ENCODE assay signal across 8 cellular contexts in genomic region chr7:93148135-93148534, GRCh38. TPM values are rescaled to one million over a fixed set of nuclear protein-coding genes. Genes with fewer than 3 reads are reported as not detected.
DNase-seq lines count a peak whose midpoint lies in the region; ATAC-seq and TF ChIP-seq lines count a peak whose summit lies in the region.

Gene SAMD9L, minus strand, starts transcription at chr7:93148385. Its CDS starts 12,414 bp downstream, at chr7:93135971.

- H3K27me3 Mint-ChIP-seq in CD8-positive, alpha-beta memory T cell, result no peaks in the 10 kb centered on the region

- H3K36me3 ChIP-seq in CD8-positive, alpha-beta memory T cell (ENCODE audit: insufficient read depth, low read length), result peaks cover 18% of the 10 kb centered on the region
- H3K36me3 ChIP-seq in Karpas-422 (ENCODE audit: insufficient read depth, low read length), result no peaks in the 10 kb centered on the region
- H3K36me3 ChIP-seq in adipocyte (ENCODE audit: control insufficient read depth, insufficient read depth, low read length, severe bottlenecking), result peaks cover 16% of the 10 kb centered on the region
- H3K36me3 ChIP-seq in right lobe of liver, result peaks cover 0 to 5% (median 0%) of the 10 kb centered on the region in 4 donors
- peaks cover 7 to 23% (median 10%) of the 10 kb centered on the region in 4 donors for H3K36me3 ChIP-seq in upper lobe of left lung

- TF ChIP-seq POLR2A in right lobe of liver (IDR thresholded peaks at IDR 0.05), result no peak
- peak in 1 of 4 donors; percentile 18 for TF ChIP-seq POLR2A in upper lobe of left lung (IDR thresholded peaks at IDR 0.05)

- no peaks in the 10 kb centered on the region for H3K9me3 ChIP-seq in CD8-positive, alpha-beta memory T cell (ENCODE audit: low read length)
- no peaks in the 10 kb centered on the region for H3K9me3 ChIP-seq in Karpas-422 (ENCODE audit: low read length)
- H3K9me3 ChIP-seq in adipocyte (ENCODE audit: control insufficient read depth, low read length), result no peaks in the 10 kb centered on the region
- H3K9me3 ChIP-seq in right lobe of liver, result no peaks in the 10 kb centered on the region
- H3K9me3 ChIP-seq in upper lobe of left lung, result no peaks in the 10 kb centered on the region

- peak in 2 of 5 donors; percentile 12 to 15 for DNase-seq in CD8-positive, alpha-beta memory T cell
- peak; percentile 65 for DNase-seq in Karpas-422
- peak; percentile 51 for DNase-seq in adipocyte (ENCODE audit: low read depth)
- DNase-seq in right lobe of liver, result no peak
- no peak for DNase-seq in upper lobe of left lung
- DNase-seq in NCI-H446 (lab: John Stamatoyannopoulos, UW), result no peak
- DNase-seq in head of caudate nucleus, result no peak

- ATAC-seq in GM21360 (IDR thresholded peaks at IDR 0.05; ENCODE audit: unreplicated experiment) (peak; percentile 52), right lobe of liver (peak; percentile 42 to 73 (median 68)), upper lobe of left lung (ENCODE audit: low FRiP score in 2 of 2) (peak in 1 of 2 donors; percentile 68)

- H3K27me3 ChIP-seq in CD8-positive, alpha-beta memory T cell (ENCODE audit: insufficient read depth, low read length, poor library complexity, severe bottlenecking), result no peaks in the 10 kb centered on the region
- H3K27me3 ChIP-seq in Karpas-422 (ENCODE audit: low read length), result no peaks in the 10 kb centered on the region
- no peaks in the 10 kb centered on the region for H3K27me3 ChIP-seq in adipocyte (replicated peaks; ENCODE audit: control insufficient read depth, insufficient read depth, low read length)
- H3K27me3 ChIP-seq in right lobe of liver, result no peaks in the 10 kb centered on the region
- no peaks in the 10 kb centered on the region for H3K27me3 ChIP-seq in upper lobe of left lung

- H3K36me3 Mint-ChIP-seq in CD8-positive, alpha-beta memory T cell, result peaks cover 17 to 22% (median 17%) of the 10 kb centered on the region in 3 donors

- peak within 1 kb of the TSS; percentile 98 for H2AFZ ChIP-seq in Karpas-422 (ENCODE audit: low read length)

- peak within 1 kb of the TSS; percentile 7 for H3K27ac ChIP-seq in CD8-positive, alpha-beta memory T cell (ENCODE audit: low read depth, low read length)
- peak within 1 kb of the TSS; percentile 60 for H3K27ac ChIP-seq in Karpas-422 (ENCODE audit: low read length)
- peak within 1 kb of the TSS; percentile 11 to 67 (median 54) for H3K27ac ChIP-seq in right lobe of liver
- peak within 1 kb of the TSS; percentile 37 to 83 (median 74) for H3K27ac ChIP-seq in upper lobe of left lung

- TF ChIP-seq CTCF in right lobe of liver (IDR thresholded peaks at IDR 0.05) (no peak), upper lobe of left lung (IDR thresholded peaks at IDR 0.05) (no peak)

- no peaks in the 10 kb centered on the region for H3K79me2 ChIP-seq in Karpas-422 (ENCODE audit: low read length)

- CTCF ChIA-PET in CD8-positive, alpha-beta memory T cell (lab: Charles Lee), result no interaction called here

- no peaks in the 10 kb centered on the region for H3K9me3 Mint-ChIP-seq in CD8-positive, alpha-beta memory T cell

- WGBS in right lobe of liver (ENCODE audit: insufficient coverage, low coverage, low lambda C conversion rate, missing lambda C conversion rate), result 25% methylated on average over 2 of the region's 2 CpGs
- WGBS in upper lobe of left lung, 2 donors, result 5 to 7% methylated on average over 2 of the region's 2 CpGs

- TF ChIP-seq EP300 in upper lobe of left lung (IDR thresholded peaks at IDR 0.05), result no peak

- POLR2A ChIA-PET in CD8-positive, alpha-beta memory T cell (lab: Charles Lee), result no interaction called here

- intact Hi-C loops in right lobe of liver (cut with DNase I) (no loop called here), head of caudate nucleus (cut with DNase I) (no loop called here)

- H3K4me3 Mint-ChIP-seq in CD8-positive, alpha-beta memory T cell, result peak within 1 kb of the TSS; percentile 86 to 97 (median 94)

- H3K9me2 ChIP-seq in Karpas-422 (replicated peaks; ENCODE audit: insufficient read depth, low read length), result no peaks in the 10 kb centered on the region

- H3K9ac ChIP-seq in Karpas-422 (ENCODE audit: low read length), result peak within 1 kb of the TSS; percentile 68
- H3K9ac ChIP-seq in adipocyte (ENCODE audit: low read length), result peak within 1 kb of the TSS; percentile 88

- peaks cover 23% of the 10 kb centered on the region for H3K4me1 ChIP-seq in CD8-positive, alpha-beta memory T cell (ENCODE audit: insufficient read depth, low read length)
- H3K4me1 ChIP-seq in Karpas-422 (ENCODE audit: low read length) (peaks cover 53% of the 10 kb centered on the region), adipocyte (ENCODE audit: control insufficient read depth, insufficient read depth, low read length) (peaks cover 19% of the 10 kb centered on the region), right lobe of liver (no peaks in the 10 kb centered on the region), upper lobe of left lung (peaks cover 20 to 24% (median 22%) of the 10 kb centered on the region in 4 donors)

- H4K20me1 ChIP-seq in Karpas-422 (ENCODE audit: insufficient read depth, low read depth, low read length), result no peaks in the 10 kb centered on the region

- peak within 1 kb of the TSS; percentile 67 to 97 (median 95) for H3K27ac Mint-ChIP-seq in CD8-positive, alpha-beta memory T cell

- H3K4me1 Mint-ChIP-seq in CD8-positive, alpha-beta memory T cell, result peaks cover 31 to 51% (median 39%) of the 10 kb centered on the region in 3 donors

- peak within 1 kb of the TSS; percentile 62 for H3K4me3 ChIP-seq in CD8-positive, alpha-beta memory T cell (ENCODE audit: low read length)
- H3K4me3 ChIP-seq in Karpas-422 (ENCODE audit: low read length) (peak within 1 kb of the TSS; percentile 68), adipocyte (ENCODE audit: low read length) (peak within 1 kb of the TSS; percentile 87), right lobe of liver (peak within 1 kb of the TSS; percentile 17 to 37 (median 22)), upper lobe of left lung (peak within 1 kb of the TSS; percentile 4 to 55 (median 42))

- peak within 1 kb of the TSS; percentile 77 for H3K4me2 ChIP-seq in Karpas-422 (ENCODE audit: low read depth, low read length, poor library complexity, severe bottlenecking)

RNA-seq across cellular contexts. Expression of gene SAMD9L, which starts in this region (rescaled TPM):
- 1 to 10 TPM; 6.4 to 9.5 TPM for total RNA-seq in CD8-positive, alpha-beta memory T cell
- polyA plus RNA-seq in CD8-positive, alpha-beta memory T cell, result 45.7 TPM
- total RNA-seq in Karpas-422 (2014; rRNA removed; shearing (Covaris generic); ENCODE audit: low replicate concordance), result 14.8 and 26.4 TPM in 2 replicates
- total RNA-seq in right lobe of liver (1 to 10 TPM in 5 of 6 experiments, under 1 TPM in 1; 0.64 to 5.1 (median 3.1) TPM), upper lobe of left lung (10 to 100 TPM; 20.7 to 50.6 (median 32.5) TPM)

Comparison
In these comparisons a context has a peak if more than half of its experiments do, and no peak if none do; other contexts are left out.
1. DNase-seq: peak in Karpas-422 (single experiment) and adipocyte (single experiment); none in right lobe of liver (0 of 3), upper lobe of left lung (0 of 2), NCI-H446 (0 of 2) and head of caudate nucleus (0 of 42).
2. H3K27ac ChIP-seq: peak in every context shown above with its lines; median percentile 74 in upper lobe of left lung; 60 in Karpas-422; 54 in right lobe of liver; 7 in CD8-positive, alpha-beta memory T cell.
3. H3K4me3 ChIP-seq: peak in every context shown above with its lines; median percentile 87 in adipocyte; 68 in Karpas-422; 62 in CD8-positive, alpha-beta memory T cell; 42 in upper lobe of left lung; 22 in right lobe of liver.